Comparison of ENCODE assay signal across 8 cellular contexts in the genomic region with DNA sequence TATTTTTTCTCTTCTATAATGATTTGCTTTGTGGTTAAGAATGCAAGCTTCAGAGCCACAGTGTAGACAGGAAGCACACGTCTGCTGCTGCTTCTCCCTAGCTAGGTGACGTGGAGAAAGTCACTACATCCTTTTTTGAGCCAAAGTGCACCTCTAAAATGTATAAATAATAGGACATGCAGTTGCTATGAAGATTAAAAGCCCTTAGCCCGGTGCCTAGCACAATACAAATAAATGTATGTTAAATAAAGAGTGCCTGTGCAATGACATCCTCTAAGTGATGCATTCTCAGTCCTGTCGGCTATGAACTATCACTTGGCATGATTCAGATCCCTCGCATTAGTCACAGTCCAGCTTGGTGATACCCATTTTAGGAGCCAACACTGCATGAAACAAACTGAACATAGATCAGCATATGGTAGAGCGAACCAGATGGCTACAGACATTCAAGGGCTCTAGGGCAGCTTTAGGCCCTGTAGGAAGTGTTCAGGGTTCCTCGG. TPM values are rescaled to one million over a fixed set of nuclear protein-coding genes. Genes with fewer than 3 reads are reported as not detected.
DNase-seq lines count a peak whose midpoint lies in the region; ATAC-seq and TF ChIP-seq lines count a peak whose summit lies in the region.

No MANE protein-coding gene starts in this region.

- H3K9me3 Mint-ChIP-seq in stimulated activated effector memory CD8-positive, alpha-beta T cell treated with anti-CD3 and anti-CD28 coated beads, Interleukin-12 subunit alpha, Interleukin-12 subunit beta, amount 100 ng/mL, for 72 hours = no peaks in the 10 kb centered on the region
- H3K9me3 Mint-ChIP-seq in type B pancreatic cell = no peaks in the 10 kb centered on the region

- peak overlapping the region; percentile 60 for H3K4me3 Mint-ChIP-seq in stimulated activated effector memory CD8-positive, alpha-beta T cell treated with anti-CD3 and anti-CD28 coated beads, Interleukin-12 subunit alpha, Interleukin-12 subunit beta, amount 100 ng/mL, for 72 hours
- H3K4me3 Mint-ChIP-seq in type B pancreatic cell = no peak overlapping the region

- DNase-seq in Daoy (ENCODE audit: low read depth) = peak; percentile 87
- peak; percentile 97 for DNase-seq in HCEC 1CT
- peak; percentile 99 for DNase-seq in RKO (ENCODE audit: low spot score)
- peak; percentile 78 for DNase-seq in central memory CD4-positive, alpha-beta T cell
- peak in 1 of 2 donors; percentile 70 for DNase-seq in stimulated activated effector memory CD8-positive, alpha-beta T cell treated with anti-CD3 and anti-CD28 coated beads, Interleukin-12 subunit alpha, Interleukin-12 subunit beta, amount 100 ng/mL, for 72 hours (ENCODE audit: low spot score in 2 of 2)
- DNase-seq in type B pancreatic cell (ENCODE audit: extremely low spot score, unreplicated experiment) = no peak
- no peak for DNase-seq in NCI-H345 treated with DMSO at 0.1 percent for 48 hours (lab: John Stamatoyannopoulos, UW; ENCODE audit: unreplicated experiment)

- H3K27ac Mint-ChIP-seq in stimulated activated effector memory CD8-positive, alpha-beta T cell treated with anti-CD3 and anti-CD28 coated beads, Interleukin-12 subunit alpha, Interleukin-12 subunit beta, amount 100 ng/mL, for 72 hours = peak overlapping the region; percentile 93
- H3K27ac Mint-ChIP-seq in type B pancreatic cell = no peak overlapping the region

- ATAC-seq in stimulated activated effector memory CD8-positive, alpha-beta T cell treated with anti-CD3 and anti-CD28 coated beads, Interleukin-12 subunit alpha, Interleukin-12 subunit beta, amount 100 ng/mL, for 72 hours = peak; percentile 94
- ATAC-seq in GM19324 (IDR thresholded peaks at IDR 0.05; ENCODE audit: low FRiP score, unreplicated experiment) = no peak

- peaks cover 6% of the 10 kb centered on the region for H3K36me3 Mint-ChIP-seq in stimulated activated effector memory CD8-positive, alpha-beta T cell treated with anti-CD3 and anti-CD28 coated beads, Interleukin-12 subunit alpha, Interleukin-12 subunit beta, amount 100 ng/mL, for 72 hours
- no peaks in the 10 kb centered on the region for H3K36me3 Mint-ChIP-seq in type B pancreatic cell

- peaks cover 39% of the 10 kb centered on the region for H3K4me1 Mint-ChIP-seq in stimulated activated effector memory CD8-positive, alpha-beta T cell treated with anti-CD3 and anti-CD28 coated beads, Interleukin-12 subunit alpha, Interleukin-12 subunit beta, amount 100 ng/mL, for 72 hours
- peaks cover 29% of the 10 kb centered on the region for H3K4me1 Mint-ChIP-seq in type B pancreatic cell (ENCODE audit: unreplicated experiment)

- TF ChIP-seq CTCF in type B pancreatic cell (conservative IDR thresholded peaks at IDR 0.05) = no peak

- H3K27me3 Mint-ChIP-seq in type B pancreatic cell = no peaks in the 10 kb centered on the region

RNA-seq across cellular contexts. Expression of gene TRDMT1, which starts 4.8 kb away (rescaled TPM):
- 8.4 and 9.1 TPM in 2 replicates for total RNA-seq in Daoy (2014; rRNA removed; shearing (Covaris generic))
- total RNA-seq in type B pancreatic cell (ENCODE audit: low replicate concordance) = 3.9 and 9.0 TPM in 2 replicates

RNA-seq across cellular contexts. Expression of gene VIM, which starts 21.8 kb away (rescaled TPM):
- 5,657 and 6,746 TPM in 2 replicates for total RNA-seq in Daoy (2014; rRNA removed; shearing (Covaris generic))
- total RNA-seq in type B pancreatic cell (ENCODE audit: low replicate concordance) = 102 and 2,500 TPM in 2 replicates

Comparison
In these comparisons a context has a peak if more than half of its experiments do, and no peak if none do; other contexts are left out.
1. DNase-seq: peak in Daoy (single experiment), HCEC 1CT (single experiment), RKO (single experiment) and central memory CD4-positive, alpha-beta T cell (single experiment); none in type B pancreatic cell (single experiment) and NCI-H345 treated with DMSO at 0.1 percent for 48 hours (single experiment).